ENCODE assay signal across 10 cellular contexts in the genomic region with DNA sequence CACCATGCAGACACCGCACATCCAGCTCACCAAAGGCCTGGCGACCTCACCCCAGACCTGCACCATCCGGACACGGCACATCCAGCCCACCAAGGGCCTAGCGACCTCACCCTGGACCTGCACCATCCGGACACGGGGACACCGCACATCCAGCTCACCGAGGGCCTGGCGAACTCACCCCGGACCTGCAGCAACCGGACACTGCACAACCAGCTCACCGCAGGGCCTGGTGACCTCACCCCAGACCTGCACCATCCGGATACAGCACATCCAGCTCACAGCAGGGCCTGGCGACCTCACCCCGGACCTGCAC. TPM values are rescaled to one million over a fixed set of nuclear protein-coding genes. Genes with fewer than 3 reads are reported as not detected.
"Had no signal": no experiment of that assay in that cellular context is flagged by ENCODE, and none has a peak within 500 bp of the region (broad histone marks: within the 10 kb centered on the region; RNA-seq: fewer than 3 reads in every experiment).

No MANE protein-coding gene starts in this region.

RNA-seq across cellular contexts. Expression of a gene that starts 11.2 kb away (rescaled TPM):
- total RNA-seq: IMR-90 had no signal
- polyA plus RNA-seq: IMR-90 had no signal

RNA-seq across cellular contexts. Expression of a gene that starts 58.5 kb away (rescaled TPM):
- total RNA-seq: activated B cell treated with CpG ODN at 0.5 μM for 24 hours; activated CD4-positive, alpha-beta memory T cell treated with anti-CD3 and anti-CD28 coated beads for 36 hours; activated CD4-positive, alpha-beta T cell treated with anti-CD3 and anti-CD28 coated beads, Interleukin-2, amount 10 ng/mL, durations not matched to agents 7 days and 5 days; activated CD8-positive, alpha-beta memory T cell treated with anti-CD3 and anti-CD28 coated beads for 36 hours; IMR-90; LHCN-M2; M059J; PC-3; T-helper 17 cell had no signal
- polyA plus RNA-seq: adipose tissue, IMR-90 had no signal
